Comparison of ENCODE assay signal across 1 cellular context in the genomic region with DNA sequence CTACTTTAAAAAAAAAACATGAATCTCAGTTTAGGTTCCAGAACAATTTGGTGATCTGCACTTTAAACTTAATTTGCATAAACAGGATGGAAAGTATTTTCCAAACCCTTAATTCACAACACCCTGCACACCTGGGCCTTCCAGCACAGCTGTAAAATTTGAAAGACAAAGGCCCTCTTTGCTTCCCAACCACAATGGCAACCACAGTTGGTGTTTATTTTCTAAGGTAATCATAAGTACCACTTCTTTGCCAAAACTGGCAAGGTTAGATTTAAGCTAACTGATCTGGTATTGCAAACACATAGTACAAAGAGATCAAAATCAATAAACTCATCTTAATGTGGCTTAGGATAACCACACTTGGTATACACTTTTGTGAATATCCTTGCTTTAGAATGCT.
A peak's percentile ranks its signal among the peaks of the same experiment; 100 is the strongest.
TF ChIP-seq lines count a peak whose summit lies in the region.

No MANE protein-coding gene starts in this region.

TF ChIP-seq in GM12878, 131 proteins besides CTCF, POLR2A, EP300 and RAD21 (continued from another document):
- TF ChIP-seq RELA (IDR thresholded peaks at IDR 0.05; ENCODE audit: borderline replicate concordance, partially characterized antibody) (no peak), FOS (IDR thresholded peaks at IDR 0.05; ENCODE audit: borderline replicate concordance, extremely low read depth, insufficient read length) (no peak), RUNX3 (IDR thresholded peaks at IDR 0.05; ENCODE audit: low read length) (peak; percentile 25; the same call in 1 of the 2 replicates), TAF1 (IDR thresholded peaks at IDR 0.05; ENCODE audit: borderline replicate concordance, low read depth, low read length) (no peak), NFIC (IDR thresholded peaks at IDR 0.05; ENCODE audit: low read depth, low read length) (no peak)
